ENCODE assay signal across 22 cellular contexts in the genomic region with DNA sequence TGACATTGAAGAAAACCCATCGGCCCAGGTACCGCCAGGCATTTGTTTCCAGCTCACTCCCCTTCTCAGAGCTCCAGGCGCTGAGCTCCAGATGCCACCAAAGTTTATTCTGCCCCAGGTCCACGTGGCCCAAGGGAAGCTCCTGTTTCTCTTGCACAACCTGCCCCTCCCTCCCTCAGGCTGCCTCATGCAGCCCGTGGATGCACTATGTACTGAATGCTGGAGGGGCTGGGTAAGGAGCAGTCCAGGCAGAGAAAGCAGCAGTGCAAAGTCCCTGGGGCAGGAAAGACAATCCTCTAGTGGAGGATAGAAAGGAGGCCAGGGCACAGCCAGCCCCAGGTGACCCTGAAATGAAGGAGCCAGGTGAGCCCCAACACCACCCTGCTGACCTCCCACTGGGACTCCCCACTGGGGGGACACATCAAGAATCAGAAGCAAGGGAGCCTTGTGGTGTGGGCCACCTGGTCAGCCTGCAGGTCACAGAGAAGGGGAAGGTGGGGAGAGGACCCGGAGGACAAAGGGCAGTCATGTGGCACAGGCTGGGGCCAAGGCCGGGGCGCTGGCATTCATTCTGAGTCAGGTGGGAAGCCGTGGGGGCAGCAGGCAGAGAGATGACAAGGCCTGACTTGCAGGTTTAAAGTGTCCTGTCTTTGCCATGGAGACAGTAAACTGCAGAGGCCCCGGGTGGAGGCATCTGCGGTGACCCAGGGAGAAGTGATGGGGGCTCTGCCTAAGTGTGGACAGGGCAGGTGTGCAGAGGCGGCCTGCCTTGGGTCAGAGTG.
DNase-seq lines count a peak whose midpoint lies in the region; ATAC-seq, FAIRE-seq and TF ChIP-seq lines count a peak whose summit lies in the region.
"Had no signal": no experiment of that assay in that cellular context is flagged by ENCODE, and none has a peak within 500 bp of the region (broad histone marks: within the 10 kb centered on the region; RNA-seq: fewer than 3 reads in every experiment).

No MANE protein-coding gene starts in this region.

- no peaks in the 10 kb centered on the region for H3K36me3 Mint-ChIP-seq in progenitor cell of endocrine pancreas (ENCODE audit: insufficient read depth)

- H3K4me1 Mint-ChIP-seq in progenitor cell of endocrine pancreas (ENCODE audit: low read depth): peaks cover 14% of the 10 kb centered on the region

- intact Hi-C loops in kidney (cut with DNase I): no loop called here
- intact Hi-C loops in esophagus muscularis mucosa (cut with DNase I): no loop called here

- DNase-seq in DMS79 treated with DMSO at 0.1 percent for 48 hours (lab: John Stamatoyannopoulos, UW) (peak; percentile 6), DMS79 (lab: John Stamatoyannopoulos, UW) (no peak), NB4 (ENCODE audit: low read depth) (peak; percentile 36), kidney (peak; percentile 62), progenitor cell of endocrine pancreas (ENCODE audit: low spot score, unreplicated experiment) (no peak), NCI-H2029 treated with DMSO at 0.1 percent for 48 hours (lab: John Stamatoyannopoulos, UW) (no peak), esophagus muscularis mucosa (ENCODE audit: extremely low spot score) (no peak)
- DNase-seq: activated CD4-positive, alpha-beta T cell treated with anti-CD3 and anti-CD28 coated beads for 1 hour; caudate nucleus; erythroblast; GF-D8; left lung; NCI-H1694 treated with DMSO at 0.1 percent for 48 hours; NCI-H510A; small intestine; stimulated activated CD4-positive, alpha-beta T cell treated with anti-CD3 and anti-CD28 coated beads, Interleukin-4, amount 100 ng/mL, for 4 hours; testis had no signal

- peaks cover 1% of the 10 kb centered on the region for H3K9me3 Mint-ChIP-seq in progenitor cell of endocrine pancreas (ENCODE audit: low read depth)
- H3K9me3 Mint-ChIP-seq: activated T-helper 1 cell treated with anti-CD3 and anti-CD28 coated beads, Interleukin-12 subunit alpha, Interleukin-12 subunit beta, Interleukin-2, Interleukin-4 antibody, amounts not matched to agents 30 ng/mL and 10 ng/mL and 1 ng/mL, durations not matched to agents 14 hours and 24 hours and 36 hours had no signal

- no peak for FAIRE-seq in kidney (lab: Jason Lieb, UNC)
- FAIRE-seq: GM12891, small intestine had no signal

- H3K9me3 ChIP-seq in kidney (ENCODE audit: control insufficient read depth in 1 of 2, low read length in 2 of 2) (no peaks in the 10 kb centered on the region), esophagus muscularis mucosa (peaks cover 0 to 6% (median 2%) of the 10 kb centered on the region in 4 donors)
- H3K9me3 ChIP-seq: left lung, testis had no signal

- H3K27ac ChIP-seq in kidney (ENCODE audit: low read depth in 2 of 2, low read length in 2 of 2): no peak overlapping the region
- H3K27ac ChIP-seq in esophagus muscularis mucosa (replicated peaks in 1 of 4): no peak overlapping the region
- H3K27ac ChIP-seq: 22Rv1, gastroesophageal sphincter, left lung, testis had no signal

- WGBS in esophagus muscularis mucosa: 83% methylated on average over 12 of the region's 12 CpGs

- no peak for ATAC-seq in HG02970 (IDR thresholded peaks at IDR 0.05; ENCODE audit: low FRiP score, unreplicated experiment)
- ATAC-seq: gastroesophageal sphincter, left lung had no signal

- no peak for TF ChIP-seq POLR2A in NB4 (IDR thresholded peaks at IDR 0.05; ENCODE audit: extremely low read depth, insufficient read length)
- no peak for TF ChIP-seq POLR2A in esophagus muscularis mucosa (IDR thresholded peaks at IDR 0.05; ENCODE audit: low read depth)

- H3K4me1 ChIP-seq in kidney (ENCODE audit: control insufficient read depth in 1 of 2, insufficient read depth in 1 of 2, low read depth in 1 of 2, low read length in 2 of 2) (no peaks in the 10 kb centered on the region), esophagus muscularis mucosa (peaks cover 0 to 4% (median 0%) of the 10 kb centered on the region in 4 donors)
- H3K4me1 ChIP-seq: gastroesophageal sphincter, left lung, testis had no signal

- peak overlapping the region; percentile 11 for H3K27ac Mint-ChIP-seq in progenitor cell of endocrine pancreas
- H3K27ac Mint-ChIP-seq: activated T-helper 1 cell treated with anti-CD3 and anti-CD28 coated beads, Interleukin-12 subunit alpha, Interleukin-12 subunit beta, Interleukin-2, Interleukin-4 antibody, amounts not matched to agents 30 ng/mL and 10 ng/mL and 1 ng/mL, durations not matched to agents 14 hours and 24 hours and 36 hours had no signal

- no peak overlapping the region for H3K4me3 ChIP-seq in NB4 (ENCODE audit: low read depth, low read length)
- H3K4me3 ChIP-seq in kidney (ENCODE audit: low read length in 2 of 2): no peak overlapping the region
- no peak overlapping the region for H3K4me3 ChIP-seq in esophagus muscularis mucosa
- H3K4me3 ChIP-seq: gastroesophageal sphincter, left lung, testis had no signal

- no peak for TF ChIP-seq EP300 in esophagus muscularis mucosa (IDR thresholded peaks at IDR 0.05)

- H3K36me3 ChIP-seq in kidney (ENCODE audit: control insufficient read depth in 1 of 2, insufficient read depth in 2 of 2, low read length in 2 of 2) (no peaks in the 10 kb centered on the region), esophagus muscularis mucosa (no peaks in the 10 kb centered on the region)
- H3K36me3 ChIP-seq: gastroesophageal sphincter, left lung had no signal

- H3K27me3 Mint-ChIP-seq in progenitor cell of endocrine pancreas: peaks cover 3% of the 10 kb centered on the region

- H3K9ac ChIP-seq in kidney (ENCODE audit: low read length in 2 of 2): no peak overlapping the region

- H3K27me3 ChIP-seq in esophagus muscularis mucosa: no peaks in the 10 kb centered on the region
- H3K27me3 ChIP-seq: gastroesophageal sphincter, testis had no signal

- TF ChIP-seq CTCF in NB4 (IDR thresholded peaks at IDR 0.05; ENCODE audit: low read depth, low read length) (no peak), kidney (IDR thresholded peaks at IDR 0.05; ENCODE audit: borderline replicate concordance, extremely low read depth, insufficient read depth) (no peak), progenitor cell of endocrine pancreas (IDR thresholded peaks at IDR 0.05; ENCODE audit: unreplicated experiment) (no peak), esophagus muscularis mucosa (IDR thresholded peaks at IDR 0.05) (no peak)

- no peak overlapping the region for H3K4me3 Mint-ChIP-seq in progenitor cell of endocrine pancreas (ENCODE audit: low read depth)
- H3K4me3 Mint-ChIP-seq: activated T-helper 1 cell treated with anti-CD3 and anti-CD28 coated beads, Interleukin-12 subunit alpha, Interleukin-12 subunit beta, Interleukin-2, Interleukin-4 antibody, amounts not matched to agents 30 ng/mL and 10 ng/mL and 1 ng/mL, durations not matched to agents 14 hours and 24 hours and 36 hours had no signal

Comparison
In these comparisons a context has a peak if more than half of its experiments do, and no peak if none do; other contexts are left out.
1. DNase-seq: peak in DMS79 treated with DMSO at 0.1 percent for 48 hours (single experiment), NB4 (single experiment) and kidney (single experiment); none in DMS79 (single experiment), progenitor cell of endocrine pancreas (single experiment), NCI-H2029 treated with DMSO at 0.1 percent for 48 hours (single experiment) and esophagus muscularis mucosa (single experiment).